ENCODE assay signal across 1 cellular context in genomic region chr14:63761356-63762117, GRCh38.
TF ChIP-seq lines count a peak whose summit lies in the region.

No MANE protein-coding gene starts in this region.

TF ChIP-seq in IMR-90, 13 proteins besides CTCF, POLR2A, EP300 and RAD21 (continued from another document):
- no peak for TF ChIP-seq ELK1 (IDR thresholded peaks at IDR 0.05; ENCODE audit: borderline replicate concordance, low read depth, low read length)
- no peak for TF ChIP-seq MAFK (IDR thresholded peaks at IDR 0.05; ENCODE audit: low read depth, low read length)
- no peak for TF ChIP-seq CEBPB (IDR thresholded peaks at IDR 0.05; ENCODE audit: low read depth, low read length)
- no peak for TF ChIP-seq RFX5 (IDR thresholded peaks at IDR 0.05; ENCODE audit: low read depth, low read length)
- TF ChIP-seq NFE2L2 (IDR thresholded peaks at IDR 0.05; ENCODE audit: low read depth, low read length) = no peak
- TF ChIP-seq BHLHE40 (IDR thresholded peaks at IDR 0.05; ENCODE audit: low read depth, low read length) = no peak
- no peak for TF ChIP-seq SMC3 (IDR thresholded peaks at IDR 0.05; ENCODE audit: low read depth, low read length)
- no peak for TF ChIP-seq MAZ (IDR thresholded peaks at IDR 0.05; ENCODE audit: borderline replicate concordance, low read depth, low read length)
